25 cellular contexts compared by ENCODE assay signal in the genomic region with DNA sequence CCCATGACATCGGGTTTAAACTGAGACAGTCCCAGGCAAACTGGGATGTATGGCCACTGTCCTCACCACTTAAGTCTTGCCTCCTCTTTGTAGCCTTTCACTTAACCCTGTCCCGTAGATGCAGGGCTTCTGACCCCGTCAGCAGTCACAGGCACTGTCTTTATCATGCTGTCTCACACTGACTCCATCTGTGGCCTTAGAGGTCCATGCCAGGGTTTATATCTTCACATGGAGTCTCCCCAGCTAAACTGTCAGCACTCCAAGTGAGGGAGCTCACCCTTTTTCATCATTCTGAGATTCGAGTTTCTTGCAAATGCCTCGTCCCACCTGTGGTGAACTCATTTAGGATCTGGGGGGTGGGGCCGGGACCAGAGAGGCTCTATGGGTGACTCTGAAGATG. TPM values are rescaled to one million over a fixed set of nuclear protein-coding genes. Genes with fewer than 3 reads are reported as not detected.
"Had no signal": no experiment of that assay in that cellular context is flagged by ENCODE, and none has a peak within 500 bp of the region (broad histone marks: within the 10 kb centered on the region; RNA-seq: fewer than 3 reads in every experiment).

No MANE protein-coding gene starts in this region.

- DNase-seq: activated CD4-positive, alpha-beta T cell treated with anti-CD3 and anti-CD28 coated beads, Interleukin-2, amount 10 ng/mL, durations not matched to agents 7 days and 5 days; activated CD4-positive, CD25-positive, alpha-beta regulatory T cell treated with anti-CD3 and anti-CD28 coated beads, Interleukin-2, amount 50 U/mL, for 72 hours; activated T-cell treated with anti-CD3 and anti-CD28 coated beads, Interleukin-2, amount 50 U/mL, for 24 hours; aorta; central memory CD4-positive, alpha-beta T cell; colonic mucosa; endodermal cell; esophagus squamous epithelium; gastrocnemius medialis; left ventricle myocardium superior; mammary epithelial cell; midbrain; natural killer cell; stimulated activated CD4-positive, alpha-beta T cell treated with anti-CD3 and anti-CD28 coated beads, Interleukin-15, amount 100 ng/mL, for 24 hours; stimulated activated CD8-positive, alpha-beta memory T cell treated with anti-CD3 and anti-CD28 coated beads, Interleukin-4, amount 100 ng/mL, for 48 hours; stimulated activated naive B cell treated with anti-CD40 and anti-IgM and Interleukin-4, amounts not matched to agents 10 μg/mL and 1 μg/mL and 100 μg/mL, for 72 hours; transverse colon; uterus had no signal

- H3K9me3 ChIP-seq: colonic mucosa, esophagus squamous epithelium, gastrocnemius medialis, transverse colon, uterus had no signal

- ATAC-seq: activated naive CD4-positive, alpha-beta T cell treated with anti-CD3 and anti-CD28 coated beads, Interleukin-2, amount 50 U/mL, for 72 hours; activated T-helper 17 cell treated with anti-CD3 and anti-CD28 coated beads, Interleukin-2, amount 50 U/mL, for 72 hours; natural killer cell; stimulated activated naive B cell treated with anti-CD40 and anti-IgM and Interleukin-4, amounts not matched to agents 10 μg/mL and 1 μg/mL and 100 μg/mL, for 72 hours had no signal

- H3K27me3 Mint-ChIP-seq: activated T-cell treated with anti-CD3 and anti-CD28 coated beads, Interleukin-2, amount 50 U/mL, for 24 hours; activated T-helper 17 cell treated with anti-CD3 and anti-CD28 coated beads, Interleukin-2, amount 50 U/mL, for 72 hours; stimulated activated naive B cell treated with anti-CD40 and anti-IgM and Interleukin-4, amounts not matched to agents 10 μg/mL and 1 μg/mL and 100 μg/mL, for 72 hours had no signal

- H3K4me3 ChIP-seq: colonic mucosa, esophagus squamous epithelium, transverse colon, uterus had no signal

- H3K4me3 Mint-ChIP-seq: activated CD4-positive, alpha-beta T cell treated with anti-CD3 and anti-CD28 coated beads, Interleukin-2, amount 10 ng/mL, durations not matched to agents 7 days and 5 days; activated T-cell treated with anti-CD3 and anti-CD28 coated beads, Interleukin-2, amount 50 U/mL, for 24 hours; activated T-helper 17 cell treated with anti-CD3 and anti-CD28 coated beads, Interleukin-2, amount 50 U/mL, for 72 hours; endodermal cell; natural killer cell; stimulated activated naive B cell treated with anti-CD40 and anti-IgM and Interleukin-4, amounts not matched to agents 10 μg/mL and 1 μg/mL and 100 μg/mL, for 72 hours had no signal

- H3K4me1 Mint-ChIP-seq: activated T-helper 17 cell treated with anti-CD3 and anti-CD28 coated beads, Interleukin-2, amount 50 U/mL, for 72 hours; endodermal cell had no signal

- H3K36me3 Mint-ChIP-seq: activated naive CD4-positive, alpha-beta T cell treated with anti-CD3 and anti-CD28 coated beads, Interleukin-2, amount 50 U/mL, for 72 hours; natural killer cell; stimulated activated naive B cell treated with anti-CD40 and anti-IgM and Interleukin-4, amounts not matched to agents 10 μg/mL and 1 μg/mL and 100 μg/mL, for 72 hours had no signal

- H3K27ac ChIP-seq: brain microvascular endothelial cell, colonic mucosa, gastrocnemius medialis, transverse colon, uterus had no signal

- H3K27ac Mint-ChIP-seq: activated CD4-positive, alpha-beta T cell treated with anti-CD3 and anti-CD28 coated beads, Interleukin-2, amount 10 ng/mL, durations not matched to agents 7 days and 5 days; activated T-cell treated with anti-CD3 and anti-CD28 coated beads, Interleukin-2, amount 50 U/mL, for 24 hours; activated T-helper 17 cell treated with anti-CD3 and anti-CD28 coated beads, Interleukin-2, amount 50 U/mL, for 72 hours; natural killer cell; stimulated activated naive B cell treated with anti-CD40 and anti-IgM and Interleukin-4, amounts not matched to agents 10 μg/mL and 1 μg/mL and 100 μg/mL, for 72 hours had no signal

- H3K9me3 Mint-ChIP-seq: activated CD4-positive, alpha-beta T cell treated with anti-CD3 and anti-CD28 coated beads, Interleukin-2, amount 10 ng/mL, durations not matched to agents 7 days and 5 days; activated naive CD4-positive, alpha-beta T cell treated with anti-CD3 and anti-CD28 coated beads, Interleukin-2, amount 50 U/mL, for 72 hours; activated T-cell treated with anti-CD3 and anti-CD28 coated beads, Interleukin-2, amount 50 U/mL, for 24 hours; activated T-helper 17 cell treated with anti-CD3 and anti-CD28 coated beads, Interleukin-2, amount 50 U/mL, for 72 hours; endodermal cell; natural killer cell had no signal

- H3K36me3 ChIP-seq: brain microvascular endothelial cell, colonic mucosa, esophagus squamous epithelium, gastrocnemius medialis, transverse colon, uterus had no signal

- H3K4me1 ChIP-seq: colonic mucosa, esophagus squamous epithelium, gastrocnemius medialis, transverse colon, uterus had no signal

- H3K27me3 ChIP-seq: brain microvascular endothelial cell, colonic mucosa, gastrocnemius medialis, transverse colon, uterus had no signal

RNA-seq across cellular contexts. Expression of gene FKBP6, which starts 2.8 kb away (rescaled TPM):
- total RNA-seq: activated CD4-positive, alpha-beta T cell treated with anti-CD3 and anti-CD28 coated beads, Interleukin-2, amount 10 ng/mL, durations not matched to agents 7 days and 5 days; activated naive CD4-positive, alpha-beta T cell treated with anti-CD3 and anti-CD28 coated beads, Interleukin-2, amount 50 U/mL, for 72 hours; activated T-helper 17 cell treated with anti-CD3 and anti-CD28 coated beads, Interleukin-2, amount 50 U/mL, for 72 hours; aorta; colonic mucosa; endodermal cell; esophagus squamous epithelium; gastrocnemius medialis; left ventricle myocardium superior; mammary epithelial cell; natural killer cell; sciatic nerve; T-helper 2 cell treated with Interferon-gamma antibody and Interleukin-4, amounts not matched to agents 100 ng/mL and 5 ng/mL, for 36 hours; transverse colon had no signal
- polyA plus RNA-seq: small intestine had no signal

RNA-seq across cellular contexts. Expression of gene TRIM50, which starts 2.9 kb away (rescaled TPM):
- total RNA-seq: activated CD4-positive, alpha-beta T cell treated with anti-CD3 and anti-CD28 coated beads, Interleukin-2, amount 10 ng/mL, durations not matched to agents 7 days and 5 days; activated T-helper 17 cell treated with anti-CD3 and anti-CD28 coated beads, Interleukin-2, amount 50 U/mL, for 72 hours; colonic mucosa; natural killer cell; T-helper 2 cell treated with Interferon-gamma antibody and Interleukin-4, amounts not matched to agents 100 ng/mL and 5 ng/mL, for 36 hours; temporal lobe; transverse colon had no signal
- polyA plus RNA-seq: mammary epithelial cell had no signal
